Comparison of ENCODE assay signal across 8 cellular contexts in the genomic region with DNA sequence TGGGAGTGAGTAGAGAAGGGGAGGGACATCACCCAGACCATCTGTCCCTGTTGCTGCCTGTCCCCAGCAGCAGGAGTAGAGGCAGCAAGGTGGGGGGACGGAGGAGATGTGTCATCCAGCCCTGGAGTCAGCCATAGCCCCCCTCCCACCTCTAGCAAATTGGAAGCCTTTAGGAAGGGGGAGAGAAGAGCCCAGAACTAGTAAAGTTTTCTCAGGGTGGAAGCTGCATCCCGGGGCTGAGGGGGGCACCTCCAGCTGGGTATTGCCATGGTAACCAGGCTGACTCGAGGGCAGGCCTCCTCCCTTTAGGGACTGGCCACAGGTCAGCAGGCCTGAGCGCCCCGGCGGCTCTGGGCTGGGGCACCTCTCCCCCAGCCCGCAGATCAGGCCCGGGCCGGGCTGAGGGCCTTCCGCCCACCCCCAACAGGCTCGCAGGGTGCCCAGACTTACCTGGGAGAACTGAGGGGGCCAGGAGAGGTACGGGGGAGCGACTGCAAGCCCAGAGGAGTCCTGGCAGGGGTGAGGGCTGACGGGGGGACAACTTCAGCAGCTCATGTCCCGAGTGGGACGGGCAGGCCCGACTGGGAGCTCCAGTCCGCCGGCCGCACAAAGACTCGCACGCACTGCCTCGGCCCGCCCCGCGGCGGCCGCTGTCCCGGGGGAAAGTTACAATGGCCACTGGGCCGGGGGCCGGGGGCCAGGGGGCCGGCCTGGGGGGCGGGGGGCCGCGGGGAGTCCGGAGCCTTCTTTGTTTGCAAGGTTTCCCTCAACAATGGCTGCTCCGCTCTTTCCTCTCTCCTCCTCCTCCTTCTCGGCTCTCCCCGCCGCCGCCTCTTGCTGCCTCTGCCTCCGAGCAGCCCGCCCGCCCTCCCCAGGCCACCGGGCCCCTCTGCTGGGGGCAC. TPM values are rescaled to one million over a fixed set of nuclear protein-coding genes. Genes with fewer than 3 reads are reported as not detected.
DNase-seq lines count a peak whose midpoint lies in the region; ATAC-seq and TF ChIP-seq lines count a peak whose summit lies in the region.

No MANE protein-coding gene starts in this region.

- BruUV-seq in PC-3 (replicated peaks; lab: Mats Ljungman, UMichigan), result no TSS peak

- no peak for TF ChIP-seq CTCF in HEK293 (tag by site-specific recombination; IDR thresholded peaks at IDR 0.05)
- TF ChIP-seq CTCF in PC-3 (conservative IDR thresholded peaks at IDR 0.05; ENCODE audit: low read depth, low read length), result no peak
- TF ChIP-seq CTCF in vagina (IDR thresholded peaks at IDR 0.05), result no peak

- DNase-seq in G401 (ENCODE audit: low spot score) (peak; percentile 74), PC-3 (no peak), midbrain (lab: John Stamatoyannopoulos, UW) (peak; percentile 32), vagina (ENCODE audit: extremely low spot score in 2 of 2) (no peak), mucosa of gallbladder (ENCODE audit: low spot score) (no peak), NOMO-1 treated with dmso at 0.1 percent for 144 hours (lab: John Stamatoyannopoulos, UW; ENCODE audit: unreplicated experiment) (no peak)

- peaks cover 10% of the 10 kb centered on the region for H4K20me1 ChIP-seq in PC-3 (ENCODE audit: low read length)

- intact Hi-C loops in PC-3 (cut with micrococcal nuclease), result loop anchor here (2.0 kb wide), 1 partner anchor 47 kb away; no protein-coding TSS in a partner anchor
- intact Hi-C loops in vagina (cut with DNase I), result no loop called here

- H3K4me1 ChIP-seq in HEK293 (ENCODE audit: control insufficient read depth, insufficient read depth, low read length), result peaks cover 42% of the 10 kb centered on the region
- peaks cover 43% of the 10 kb centered on the region for H3K4me1 ChIP-seq in PC-3 (ENCODE audit: insufficient read depth, low read length)
- peaks cover 57 to 60% of the 10 kb centered on the region in 2 donors for H3K4me1 ChIP-seq in duodenal mucosa (ENCODE audit: control insufficient read depth in 1 of 2, insufficient read depth in 2 of 2, low read length in 2 of 2)
- peaks cover 77% of the 10 kb centered on the region for H3K4me1 ChIP-seq in vagina

- POLR2A ChIA-PET in HEK293 (lab: Yijun Ruan, JAX), result interaction anchor here (0.7 to 2.2 kb wide), 18 partner anchors 8 to 1074 kb away, joined by 3 to 26 read pairs (median 6); a partner anchor contains a TSS
- POLR2A ChIA-PET in PC-3 (lab: Charles Lee; ENCODE audit: unreplicated experiment), result no interaction called here

- H3K4me2 ChIP-seq in PC-3 (ENCODE audit: low read length), result peak overlapping the region; percentile 93

- H3F3A ChIP-seq in PC-3 (ENCODE audit: low read length, unreplicated experiment), result no peaks in the 10 kb centered on the region

- H3K36me3 ChIP-seq in HEK293 (ENCODE audit: control insufficient read depth in 2 of 2, insufficient read depth in 1 of 2, low read length in 2 of 2) (peaks cover 13 to 27% of the 10 kb centered on the region in 2 experiments; a peak in 2 of 3 replicates), PC-3 (ENCODE audit: low read depth, low read length) (no peaks in the 10 kb centered on the region; the same call in 1 of the 2 replicates), duodenal mucosa (ENCODE audit: control insufficient read depth in 1 of 2, insufficient read depth in 2 of 2, low read length in 2 of 2) (peaks cover 20 to 27% of the 10 kb centered on the region in 2 donors), vagina (peaks cover 4 to 22% of the 10 kb centered on the region in 2 donors)

- CTCF ChIA-PET in HEK293 (lab: Yijun Ruan, JAX), result interaction anchor here (1.2 to 2.9 kb wide), 2 partner anchors 13 to 41 kb away, joined by 4 to 9 read pairs; no protein-coding TSS in a partner anchor
- CTCF ChIA-PET in PC-3 (lab: Charles Lee), result no interaction called here

- H3K27ac ChIP-seq in HEK293 (ENCODE audit: extremely low read depth, low read depth, low read length) (peak overlapping the region; percentile 73; the same call in 1 of the 2 replicates), PC-3 (ENCODE audit: low read length) (no peak overlapping the region), duodenal mucosa (ENCODE audit: low read depth, low read length) (no peak overlapping the region), vagina (peak overlapping the region; percentile 95)

- H3K27me3 ChIP-seq in PC-3 (ENCODE audit: low read length) (no peaks in the 10 kb centered on the region), duodenal mucosa (ENCODE audit: control insufficient read depth in 1 of 2, insufficient read depth in 2 of 2, low read length in 2 of 2) (no peaks in the 10 kb centered on the region), vagina (no peaks in the 10 kb centered on the region)

- peak overlapping the region; percentile 70 for H3K4me3 ChIP-seq in HEK293 (ENCODE audit: low read depth, low read length)
- peak overlapping the region; percentile 79 for H3K4me3 ChIP-seq in PC-3 (ENCODE audit: low read length)
- peak overlapping the region; percentile 75 to 76 for H3K4me3 ChIP-seq in duodenal mucosa (ENCODE audit: low read depth in 1 of 2, low read length in 2 of 2)
- H3K4me3 ChIP-seq in vagina, result peak overlapping the region; percentile 46 to 72

- H3K9me2 ChIP-seq in PC-3 (replicated peaks; ENCODE audit: low read length), result no peaks in the 10 kb centered on the region

- no peak for TF ChIP-seq POLR2A in vagina (IDR thresholded peaks at IDR 0.05)

- peaks cover 69% of the 10 kb centered on the region for H3K79me2 ChIP-seq in PC-3 (ENCODE audit: low read length)

- peak overlapping the region; percentile 61; the same call in 1 of the 2 replicates for H2AFZ ChIP-seq in PC-3 (ENCODE audit: low read length)

- H3K9ac ChIP-seq in PC-3 (ENCODE audit: low read length) (peak overlapping the region; percentile 76), duodenal mucosa (ENCODE audit: low read depth in 1 of 2, low read length in 2 of 2) (peak overlapping the region; percentile 67 to 70)

- in situ Hi-C loops in G401 (cut with HindIII; ENCODE audit: low sequenced_read_pairs), result no loop called here

- ATAC-seq in PC-3, result peak; percentile 12

- H3K9me3 ChIP-seq in HEK293 (ENCODE audit: control insufficient read depth, insufficient read depth, low read depth, low read length) (no peaks in the 10 kb centered on the region), PC-3 (ENCODE audit: low read length) (no peaks in the 10 kb centered on the region), duodenal mucosa (ENCODE audit: control insufficient read depth in 1 of 2, low read length in 2 of 2) (no peaks in the 10 kb centered on the region), vagina (no peaks in the 10 kb centered on the region)

TF ChIP-seq in HEK293, 187 proteins besides CTCF, POLR2A, EP300 and RAD21 (continues in another document):
- TF ChIP-seq, protein P1, sequence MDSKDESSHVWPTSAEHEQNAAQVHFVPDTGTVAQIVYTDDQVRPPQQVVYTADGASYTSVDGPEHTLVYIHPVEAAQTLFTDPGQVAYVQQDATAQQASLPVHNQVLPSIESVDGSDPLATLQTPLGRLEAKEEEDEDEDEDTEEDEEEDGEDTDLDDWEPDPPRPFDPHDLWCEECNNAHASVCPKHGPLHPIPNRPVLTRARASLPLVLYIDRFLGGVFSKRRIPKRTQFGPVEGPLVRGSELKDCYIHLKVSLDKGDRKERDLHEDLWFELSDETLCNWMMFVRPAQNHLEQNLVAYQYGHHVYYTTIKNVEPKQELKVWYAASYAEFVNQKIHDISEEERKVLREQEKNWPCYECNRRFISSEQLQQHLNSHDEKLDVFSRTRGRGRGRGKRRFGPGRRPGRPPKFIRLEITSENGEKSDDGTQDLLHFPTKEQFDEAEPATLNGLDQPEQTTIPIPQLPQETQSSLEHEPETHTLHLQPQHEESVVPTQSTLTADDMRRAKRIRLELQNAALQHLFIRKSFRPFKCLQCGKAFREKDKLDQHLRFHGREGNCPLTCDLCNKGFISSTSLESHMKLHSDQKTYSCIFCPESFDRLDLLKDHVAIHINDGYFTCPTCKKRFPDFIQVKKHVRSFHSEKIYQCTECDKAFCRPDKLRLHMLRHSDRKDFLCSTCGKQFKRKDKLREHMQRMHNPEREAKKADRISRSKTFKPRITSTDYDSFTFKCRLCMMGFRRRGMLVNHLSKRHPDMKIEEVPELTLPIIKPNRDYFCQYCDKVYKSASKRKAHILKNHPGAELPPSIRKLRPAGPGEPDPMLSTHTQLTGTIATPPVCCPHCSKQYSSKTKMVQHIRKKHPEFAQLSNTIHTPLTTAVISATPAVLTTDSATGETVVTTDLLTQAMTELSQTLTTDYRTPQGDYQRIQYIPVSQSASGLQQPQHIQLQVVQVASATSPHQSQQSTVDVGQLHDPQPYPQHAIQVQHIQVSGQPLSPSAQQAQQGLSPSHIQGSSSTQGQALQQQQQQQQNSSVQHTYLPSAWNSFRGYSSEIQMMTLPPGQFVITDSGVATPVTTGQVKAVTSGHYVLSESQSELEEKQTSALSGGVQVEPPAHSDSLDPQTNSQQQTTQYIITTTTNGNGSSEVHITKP (tag by site-specific recombination; IDR thresholded peaks at IDR 0.05), result peak; percentile 44
- TF ChIP-seq ZNF610 (tag by site-specific recombination; IDR thresholded peaks at IDR 0.05; ENCODE audit: borderline replicate concordance) (no peak), GLIS2 (tag by site-specific recombination; IDR thresholded peaks at IDR 0.05) (peak; percentile 85), ZNF335 (tag by site-specific recombination; conservative IDR thresholded peaks at IDR 0.05) (peak; percentile 94), GLIS1 (tag by site-specific recombination; IDR thresholded peaks at IDR 0.05) (peak; percentile 93), ZBTB8A (tag by site-specific recombination; IDR thresholded peaks at IDR 0.05) (peak; percentile 46; the same call in 1 of the 2 replicates)

RNA-seq across cellular contexts. Expression of a gene that starts 6.0 kb away (rescaled TPM):
- 59.7 and 62.5 TPM in 2 replicates for total RNA-seq in G401 (2014; rRNA removed; shearing (Covaris generic))
- total RNA-seq in PC-3 (2014; rRNA removed), result 28.3 and 34.2 TPM in 2 replicates
- total RNA-seq in vagina, result 62.6 TPM
- total RNA-seq in mucosa of gallbladder, result 77.8 TPM

RNA-seq across cellular contexts. Expression of a gene that starts 18.6 kb away (rescaled TPM):
- total RNA-seq in G401 (2014; rRNA removed; shearing (Covaris generic)), result 3.8 and 7.0 TPM in 2 replicates
- total RNA-seq in PC-3 (2014; rRNA removed) (27.6 and 31.3 TPM in 2 replicates), vagina (29.5 TPM), mucosa of gallbladder (20.8 TPM)

RNA-seq across cellular contexts. Expression of a gene that starts 38.0 kb away (rescaled TPM):
- total RNA-seq in G401 (2014; rRNA removed; shearing (Covaris generic)), result 137 and 202 TPM in 2 replicates
- total RNA-seq in PC-3 (2014; rRNA removed), result 69.9 TPM in 2 replicates
- 61.9 TPM for total RNA-seq in vagina
- 37.8 TPM for total RNA-seq in mucosa of gallbladder

RNA-seq across cellular contexts. Expression of a gene that starts 49.1 kb away (rescaled TPM):
- total RNA-seq in G401 (2014; rRNA removed; shearing (Covaris generic)), result 55.3 and 71.9 TPM in 2 replicates
- total RNA-seq in PC-3 (2014; rRNA removed), result 24.0 and 26.8 TPM in 2 replicates
- 29.7 TPM for total RNA-seq in vagina
- 22.8 TPM for total RNA-seq in mucosa of gallbladder

RNA-seq across cellular contexts. Expression of a gene that starts 58.2 kb away (rescaled TPM):
- total RNA-seq in G401 (2014; rRNA removed; shearing (Covaris generic)), result 9.3 and 15.3 TPM in 2 replicates
- total RNA-seq in PC-3 (2014; rRNA removed) (7.8 and 9.7 TPM in 2 replicates), vagina (26.5 TPM), mucosa of gallbladder (26.4 TPM)

Comparison
In these comparisons a context has a peak if more than half of its experiments do, and no peak if none do; other contexts are left out.
1. DNase-seq: peak in G401 (single experiment) and midbrain (single experiment); none in PC-3 (single experiment), vagina (0 of 2), mucosa of gallbladder (single experiment) and NOMO-1 treated with dmso at 0.1 percent for 144 hours (single experiment).
2. H3K27ac ChIP-seq: peak in HEK293 (single experiment) and vagina (single experiment); none in PC-3 (single experiment) and duodenal mucosa (single experiment).
3. Peak in every context shown above with its lines, with median percentiles within 50 percentile points of each other: H3K4me3 ChIP-seq.